ENCODE assay signal across 19 cellular contexts in the genomic region with DNA sequence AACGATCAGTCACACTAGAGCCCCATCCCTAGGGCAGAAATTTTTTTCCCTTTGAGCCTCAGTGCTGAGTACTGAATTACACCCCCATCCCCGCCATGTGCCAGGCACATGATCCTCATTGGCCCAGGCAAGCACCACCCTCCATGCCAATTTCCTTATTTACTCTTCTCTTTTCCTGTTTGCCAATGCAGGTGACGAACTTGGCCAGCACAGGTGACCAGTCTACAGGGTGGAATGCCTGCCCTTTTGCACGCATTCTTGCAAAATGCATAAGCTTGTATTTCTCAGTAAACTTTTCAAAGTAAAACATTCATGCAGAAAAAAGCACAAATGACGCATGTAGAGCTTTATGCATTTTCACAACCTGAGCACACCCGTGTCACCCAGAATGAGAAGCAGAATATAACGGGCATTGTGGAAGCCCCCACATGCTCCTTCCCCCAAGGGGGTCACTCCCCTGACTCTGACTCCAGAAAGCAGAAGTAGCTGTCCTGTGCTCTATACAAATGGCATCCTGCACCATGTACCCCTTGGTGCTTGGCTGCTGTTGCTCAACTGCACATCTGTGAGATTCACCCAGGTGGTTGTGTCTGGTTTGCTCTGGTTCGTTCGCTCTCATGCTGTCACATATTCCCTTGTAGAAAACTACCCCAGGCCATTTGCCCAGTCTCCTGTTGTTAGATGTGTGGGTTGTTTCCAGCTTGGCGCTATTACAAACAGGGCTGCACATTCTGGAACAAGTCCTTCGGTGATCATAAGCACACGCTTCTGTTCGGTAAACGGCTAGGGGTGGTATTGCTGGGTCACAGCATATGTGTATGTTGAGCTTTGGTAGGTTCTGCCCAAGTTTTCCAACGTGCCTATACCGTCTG.
DNase-seq lines count a peak whose midpoint lies in the region; ATAC-seq, FAIRE-seq and TF ChIP-seq lines count a peak whose summit lies in the region.
"Had no signal": no experiment of that assay in that cellular context is flagged by ENCODE, and none has a peak within 500 bp of the region (broad histone marks: within the 10 kb centered on the region; RNA-seq: fewer than 3 reads in every experiment).

No MANE protein-coding gene starts in this region.

- no peaks in the 10 kb centered on the region for H3K4me1 Mint-ChIP-seq in Caco-2 (ENCODE audit: low read depth, unreplicated experiment)

- no peaks in the 10 kb centered on the region for H3K23me2 ChIP-seq in H1 (ENCODE audit: low read depth, low read length)

- peak overlapping the region; percentile 16; the same call in 1 of the 2 replicates for H2BK20ac ChIP-seq in H1 (ENCODE audit: low read length)

- no peak for TF ChIP-seq POLR2A in H1 (IDR thresholded peaks at IDR 0.05; ENCODE audit: control extremely low read depth in 1 of 2, low read depth in 2 of 2, low read length in 2 of 2)

- no peak for TF ChIP-seq RAD21 in H1 (IDR thresholded peaks at IDR 0.05 in 1 of 2, conservative IDR thresholded peaks at IDR 0.05 in 1 of 2; ENCODE audit: low read depth in 2 of 2, low read length in 2 of 2)

- peaks cover 1 to 8% (median 3%) of the 10 kb centered on the region in 4 experiments; a peak in 6 of 7 replicates for H3K4me1 ChIP-seq in H1 (replicated peaks in 1 of 4; ENCODE audit: control insufficient read depth in 3 of 4, insufficient read depth in 4 of 4, low read length in 3 of 4)
- peaks cover 10 to 16% (median 11%) of the 10 kb centered on the region in 3 donors for H3K4me1 ChIP-seq in pancreas
- H3K4me1 ChIP-seq in Caco-2: peaks cover 9% of the 10 kb centered on the region

- no TSS peak for BruUV-seq in Caco-2 (replicated peaks; lab: Mats Ljungman, UMichigan)

- H3K27me3 Mint-ChIP-seq in Caco-2 (ENCODE audit: insufficient read depth, unreplicated experiment): no peaks in the 10 kb centered on the region

- TF ChIP-seq CTCF in H1 (IDR thresholded peaks at IDR 0.05; ENCODE audit: control extremely low read depth in 1 of 3, insufficient read depth in 1 of 3, low read depth in 1 of 3, low read length in 3 of 3): no peak
- no peak for TF ChIP-seq CTCF in pancreas (IDR thresholded peaks at IDR 0.05)
- no peak for TF ChIP-seq CTCF in Caco-2 (IDR thresholded peaks at IDR 0.05; ENCODE audit: insufficient read depth in 1 of 2, low read depth in 1 of 2, low read length in 1 of 2, severe bottlenecking in 1 of 2, unreplicated experiment in 1 of 2)

- POLR2A ChIA-PET in H1 (lab: Charles Lee; ENCODE audit: partially characterized antibody): interaction anchor here (1.2 to 1.6 kb wide), 4 partner anchors 8 to 131 kb away, joined by 3 to 4 read pairs (median 3); no protein-coding TSS in a partner anchor
- POLR2A ChIA-PET in Caco-2 (lab: Charles Lee): no interaction called here

- no peak overlapping the region for H3K18ac ChIP-seq in H1 (ENCODE audit: extremely low read depth, low read length)

- H3K79me1 ChIP-seq in H1 (ENCODE audit: low read depth, low read length): no peaks in the 10 kb centered on the region

- no peak overlapping the region for H4K91ac ChIP-seq in H1 (replicated peaks; ENCODE audit: insufficient read length, low read length)

- no peaks in the 10 kb centered on the region for H3K36me3 Mint-ChIP-seq in Caco-2 (ENCODE audit: insufficient read depth, unreplicated experiment)
- H3K36me3 Mint-ChIP-seq: natural killer cell treated with Interleukin-12 subunit alpha and Interleukin-12 subunit beta and Interleukin-15 and Interleukin-18, amount 100 ng/mL, for 72 hours had no signal

- CTCF ChIA-PET in H1 (lab: Charles Lee; ENCODE audit: partially characterized antibody) (interaction anchor here (0.9 to 3.2 kb wide), 8 partner anchors 8 to 61 kb away, joined by 3 to 11 read pairs (median 4); no protein-coding TSS in a partner anchor), Caco-2 (lab: Charles Lee) (interaction anchor here (0.7 kb wide), 1 partner anchor 184 kb away, joined by 3 read pairs; no protein-coding TSS in a partner anchor)

- ATAC-seq in pancreas: peak; percentile 93 to 95 (median 95)
- ATAC-seq in HG02678 (IDR thresholded peaks at IDR 0.05; ENCODE audit: unreplicated experiment): no peak
- ATAC-seq: left cardiac atrium; natural killer cell treated with Interleukin-12 subunit alpha and Interleukin-12 subunit beta and Interleukin-15 and Interleukin-18, amount 100 ng/mL, for 72 hours had no signal

- H3K4me3 ChIP-seq in H1 (ENCODE audit: extremely low read depth in 1 of 4, insufficient read depth in 2 of 4, low read depth in 3 of 4, low read length in 4 of 4): no peak overlapping the region
- no peak overlapping the region for H3K4me3 ChIP-seq in pancreas
- H3K4me3 ChIP-seq in Caco-2 (ENCODE audit: low read depth, low read length): no peak overlapping the region
- H3K4me3 ChIP-seq: esophagus squamous epithelium, right atrium auricular region had no signal

- H3K56ac ChIP-seq in H1 (replicated peaks; ENCODE audit: insufficient read length, low read depth, low read length): no peak overlapping the region

- no peak overlapping the region for H2BK12ac ChIP-seq in H1 (ENCODE audit: low read depth, low read length)

- DNase-seq in DMS53 (lab: John Stamatoyannopoulos, UW) (peak; percentile 88), NCI-H1092 (lab: John Stamatoyannopoulos, UW) (peak; percentile 34), H1 (ENCODE audit: low read depth in 1 of 2, low spot score in 2 of 2) (no peak), pancreas (peak; percentile 61 to 85 (median 81)), cardiac septum (ENCODE audit: low spot score) (no peak), NCI-H1105 (lab: John Stamatoyannopoulos, UW) (no peak), Caco-2 (no peak)
- DNase-seq: activated B cell treated with CpG ODN at 0.5 μM for 24 hours; activated gamma-delta T cell treated with Interleukin-2 at 50 U/mL for 16 hours; esophagus squamous epithelium; hypothalamus; left cardiac atrium; stimulated activated CD4-positive, alpha-beta T cell treated with anti-CD3 and anti-CD28 coated beads, Interleukin-2, amount 100 ng/mL, for 24 hours had no signal

- H3K27ac ChIP-seq in H1 (ENCODE audit: low read depth, low read length): no peak overlapping the region
- H3K27ac ChIP-seq in pancreas: peak overlapping the region in 2 of 4 donors; percentile 9 to 33
- H3K27ac ChIP-seq: right atrium auricular region had no signal

- intact Hi-C loops in pancreas (cut with DNase I): no loop called here
- intact Hi-C loops in cardiac septum (cut with DNase I): no loop called here
- intact Hi-C loops in Caco-2 (cut with micrococcal nuclease; ENCODE audit: unreplicated experiment): no loop called here

- no peak overlapping the region for H4K5ac ChIP-seq in H1 (ENCODE audit: insufficient read length, low read depth, low read length)

- no peak overlapping the region for H3K23ac ChIP-seq in H1 (ENCODE audit: insufficient read length)

- H2BK15ac ChIP-seq in H1 (ENCODE audit: low read length): no peak overlapping the region

- H3K36me3 ChIP-seq in H1 (ENCODE audit: control insufficient read depth in 2 of 4, insufficient read depth in 4 of 4, low read length in 3 of 4) (no peaks in the 10 kb centered on the region), pancreas (no peaks in the 10 kb centered on the region), Caco-2 (ENCODE audit: control insufficient read depth, insufficient read depth, low read length) (no peaks in the 10 kb centered on the region)
- H3K36me3 ChIP-seq: esophagus squamous epithelium, right atrium auricular region had no signal

- H2BK120ac ChIP-seq in H1 (replicated peaks; ENCODE audit: low read depth, low read length): no peak overlapping the region

- no peak overlapping the region for H3K27ac Mint-ChIP-seq in Caco-2 (ENCODE audit: unreplicated experiment)
- H3K27ac Mint-ChIP-seq: activated B cell treated with CpG ODN at 0.5 μM for 24 hours; dendritic cell treated with granulocyte-macrophage colony-stimulating factor and Interleukin-4, amounts not matched to agents 40 ng/mL and 50 ng/mL, for 4 days; natural killer cell treated with Interleukin-12 subunit alpha and Interleukin-12 subunit beta and Interleukin-15 and Interleukin-18, amount 100 ng/mL, for 72 hours had no signal

- H3K4me3 Mint-ChIP-seq in Caco-2 (ENCODE audit: unreplicated experiment): no peak overlapping the region
- H3K4me3 Mint-ChIP-seq: activated B cell treated with CpG ODN at 0.5 μM for 24 hours; dendritic cell treated with granulocyte-macrophage colony-stimulating factor and Interleukin-4, amounts not matched to agents 40 ng/mL and 50 ng/mL, for 4 days; natural killer cell treated with Interleukin-12 subunit alpha and Interleukin-12 subunit beta and Interleukin-15 and Interleukin-18, amount 100 ng/mL, for 72 hours had no signal

- H3K79me2 ChIP-seq in H1 (ENCODE audit: control insufficient read depth in 1 of 2, insufficient read depth in 2 of 2, low read length in 2 of 2): no peaks in the 10 kb centered on the region

- H3K9me3 ChIP-seq in H1 (ENCODE audit: insufficient read depth in 2 of 2, low read depth in 1 of 2, low read length in 1 of 2) (no peaks in the 10 kb centered on the region), pancreas (no peaks in the 10 kb centered on the region), Caco-2 (no peaks in the 10 kb centered on the region)
- H3K9me3 ChIP-seq: esophagus squamous epithelium, right atrium auricular region had no signal

- H4K8ac ChIP-seq in H1 (ENCODE audit: extremely low read depth, insufficient read depth, low read length): no peak overlapping the region

- no peak overlapping the region for H3K4ac ChIP-seq in H1 (replicated peaks; ENCODE audit: insufficient read length, low read depth, low read length)

- H3K9me3 Mint-ChIP-seq in Caco-2 (ENCODE audit: unreplicated experiment): no peaks in the 10 kb centered on the region
- H3K9me3 Mint-ChIP-seq: dendritic cell treated with granulocyte-macrophage colony-stimulating factor and Interleukin-4, amounts not matched to agents 40 ng/mL and 50 ng/mL, for 4 days; natural killer cell treated with Interleukin-12 subunit alpha and Interleukin-12 subunit beta and Interleukin-15 and Interleukin-18, amount 100 ng/mL, for 72 hours had no signal

- 81% methylated on average over 16 of the region's 16 CpGs; no CpG with 5 or more reads in 1 of the 2 experiments for WGBS in H1 (ENCODE audit: extremely low coverage in 1 of 2, insufficient coverage in 1 of 2, insufficient read length in 1 of 2, insufficient replicate concordance in 2 of 2, low coverage in 1 of 2, low lambda C conversion rate in 2 of 2, missing lambda C conversion rate in 1 of 2), 2 experiments
- 46 to 56% methylated on average over 16 of the region's 16 CpGs for WGBS in pancreas, 2 donors

- H3K9ac ChIP-seq in H1 (replicated peaks in 1 of 4; ENCODE audit: extremely low read depth in 1 of 4, low read depth in 3 of 4, low read length in 3 of 4): no peak overlapping the region; a peak in 2 of 7 replicates

- no peak for TF ChIP-seq EP300 in H1 (IDR thresholded peaks at IDR 0.05; ENCODE audit: borderline replicate concordance in 1 of 2, low read depth in 2 of 2, low read length in 2 of 2)

- FAIRE-seq in H1 (lab: Jason Lieb, UNC) (no peak), pancreas (lab: Jason Lieb, UNC) (no peak)
- FAIRE-seq: D721Med, RCC 7860 had no signal

- H2AK5ac ChIP-seq in H1 (ENCODE audit: low read depth, low read length): 0 out of 2 replicates have a peak overlapping the region, but pooled peaks have one; percentile 7

- H4K20me1 ChIP-seq in H1 (replicated peaks in 1 of 2; ENCODE audit: control insufficient read depth in 1 of 2, insufficient read depth in 2 of 2, low read length in 2 of 2): no peaks in the 10 kb centered on the region

- no peak overlapping the region for H3K14ac ChIP-seq in H1 (ENCODE audit: insufficient read length)

- H2BK5ac ChIP-seq in H1 (ENCODE audit: low read depth, low read length): no peak overlapping the region

- H3K4me2 ChIP-seq in H1 (ENCODE audit: insufficient read depth in 1 of 2, low read depth in 2 of 2, low read length in 2 of 2): no peak overlapping the region

- peaks cover 0 to 3% (median 0%) of the 10 kb centered on the region in 4 experiments; a peak in 2 of 7 replicates for H3K27me3 ChIP-seq in H1 (replicated peaks in 1 of 4; ENCODE audit: control insufficient read depth in 3 of 4, extremely low read depth in 1 of 4, insufficient read depth in 3 of 4, low read length in 3 of 4)
- no peaks in the 10 kb centered on the region for H3K27me3 ChIP-seq in pancreas
- H3K27me3 ChIP-seq in Caco-2 (replicated peaks; ENCODE audit: control insufficient read depth, insufficient read depth, low read length): no peaks in the 10 kb centered on the region
- H3K27me3 ChIP-seq: right atrium auricular region had no signal

- H2AFZ ChIP-seq in H1 (ENCODE audit: low read length): no peak overlapping the region

Comparison
In these comparisons a context has a peak if more than half of its experiments do, and no peak if none do; other contexts are left out.
1. DNase-seq: peak in DMS53 (single experiment), NCI-H1092 (single experiment) and pancreas (6 of 6); none in H1 (0 of 2), cardiac septum (single experiment), NCI-H1105 (single experiment) and Caco-2 (0 of 2).